ENCODE assay signal across 23 cellular contexts in genomic region chr1:36303244-36303643, GRCh38. TPM values are rescaled to one million over a fixed set of nuclear protein-coding genes. Genes with fewer than 3 reads are reported as not detected.
DNase-seq lines count a peak whose midpoint lies in the region; ATAC-seq and TF ChIP-seq lines count a peak whose summit lies in the region.
"Had no signal": no experiment of that assay in that cellular context is flagged by ENCODE, and none has a peak within 500 bp of the region (broad histone marks: within the 10 kb centered on the region; RNA-seq: fewer than 3 reads in every experiment).

No MANE protein-coding gene starts in this region.

- H3K4me1 Mint-ChIP-seq in activated CD4-positive, alpha-beta T cell treated with anti-CD3 and anti-CD28 coated beads, Interleukin-2, amount 10 ng/mL, durations not matched to agents 24 days and 14 days: peaks cover 51% of the 10 kb centered on the region
- peaks cover 60% of the 10 kb centered on the region for H3K4me1 Mint-ChIP-seq in activated naive CD8-positive, alpha-beta T cell treated with anti-CD3 and anti-CD28 coated beads for 36 hours
- peaks cover 23% of the 10 kb centered on the region for H3K4me1 Mint-ChIP-seq in neural crest cell

- no peak for TF ChIP-seq CTCF in HEK293 (tag by site-specific recombination; IDR thresholded peaks at IDR 0.05)
- TF ChIP-seq CTCF in neural crest cell (conservative IDR thresholded peaks at IDR 0.05): no peak

- H3K4me3 Mint-ChIP-seq in activated CD4-positive, alpha-beta T cell treated with anti-CD3 and anti-CD28 coated beads, Interleukin-2, amount 10 ng/mL, durations not matched to agents 24 days and 14 days: no peak overlapping the region
- H3K4me3 Mint-ChIP-seq in activated naive CD8-positive, alpha-beta T cell treated with anti-CD3 and anti-CD28 coated beads for 36 hours: no peak overlapping the region
- H3K4me3 Mint-ChIP-seq in neural crest cell: peak overlapping the region; percentile 75
- H3K4me3 Mint-ChIP-seq: GM23338, neural progenitor cell, T-cell had no signal

- H3K27ac Mint-ChIP-seq in activated CD4-positive, alpha-beta T cell treated with anti-CD3 and anti-CD28 coated beads, Interleukin-2, amount 10 ng/mL, durations not matched to agents 24 days and 14 days: peak overlapping the region; percentile 79
- H3K27ac Mint-ChIP-seq in activated naive CD8-positive, alpha-beta T cell treated with anti-CD3 and anti-CD28 coated beads for 36 hours: peak overlapping the region; percentile 74
- H3K27ac Mint-ChIP-seq in neural crest cell (ENCODE audit: unreplicated experiment): no peak overlapping the region
- H3K27ac Mint-ChIP-seq: GM23338, neural progenitor cell had no signal

- H3K27me3 Mint-ChIP-seq in activated CD4-positive, alpha-beta T cell treated with anti-CD3 and anti-CD28 coated beads, Interleukin-2, amount 10 ng/mL, durations not matched to agents 24 days and 14 days: no peaks in the 10 kb centered on the region
- no peaks in the 10 kb centered on the region for H3K27me3 Mint-ChIP-seq in activated naive CD8-positive, alpha-beta T cell treated with anti-CD3 and anti-CD28 coated beads for 36 hours
- H3K27me3 Mint-ChIP-seq in neural crest cell (ENCODE audit: low read depth): peaks cover 3% of the 10 kb centered on the region
- H3K27me3 Mint-ChIP-seq: T-cell had no signal

- intact Hi-C loops in activated CD4-positive, alpha-beta T cell treated with anti-CD3 and anti-CD28 coated beads, Interleukin-2, amount 10 ng/mL, durations not matched to agents 24 days and 14 days (cut with micrococcal nuclease): no loop called here
- intact Hi-C loops in cardiac septum (cut with DNase I): loop anchor here (10.0 kb wide), 1 partner anchor 122 kb away; no protein-coding TSS in a partner anchor

- H3K9me3 ChIP-seq in HEK293 (ENCODE audit: control insufficient read depth, insufficient read depth, low read depth, low read length): no peaks in the 10 kb centered on the region
- H3K9me3 ChIP-seq: SJCRH30, upper lobe of left lung had no signal

- peaks cover 16 to 78% of the 10 kb centered on the region in 2 experiments; a peak in 2 of 3 replicates for H3K36me3 ChIP-seq in HEK293 (ENCODE audit: control insufficient read depth in 2 of 2, insufficient read depth in 1 of 2, low read length in 2 of 2)

- DNase-seq in activated CD4-positive, alpha-beta T cell treated with anti-CD3 and anti-CD28 coated beads, Interleukin-2, amount 10 ng/mL, durations not matched to agents 24 days and 14 days: no peak
- no peak for DNase-seq in activated CD4-positive, alpha-beta T cell treated with anti-CD3 and anti-CD28 coated beads for 1 hour
- DNase-seq in activated naive CD8-positive, alpha-beta T cell treated with anti-CD3 and anti-CD28 coated beads for 36 hours: no peak
- DNase-seq in neural crest cell (ENCODE audit: low read depth, low spot score) (no peak), cardiac septum (ENCODE audit: low spot score) (no peak)
- DNase-seq: activated CD4-positive, alpha-beta T cell treated with anti-CD3 and anti-CD28 coated beads for 48 hours; activated CD8-positive, alpha-beta memory T cell treated with anti-CD3 and anti-CD28 coated beads, Interleukin-2, amount 50 U/mL, for 4 hours; cerebellar nuclear complex; GF-D8; NCI-H1436 treated with DMSO at 0.1 percent for 48 hours; NCI-H524 treated with DMSO at 0.1 percent for 48 hours; SJCRH30; T-cell had no signal

- POLR2A ChIA-PET in HEK293 (lab: Yijun Ruan, JAX): interaction anchor here (0.7 kb wide), 1 partner anchor 18 kb away, joined by 4 read pairs; no protein-coding TSS in a partner anchor

- H3K9me3 Mint-ChIP-seq in activated CD4-positive, alpha-beta T cell treated with anti-CD3 and anti-CD28 coated beads, Interleukin-2, amount 10 ng/mL, durations not matched to agents 24 days and 14 days: no peaks in the 10 kb centered on the region
- H3K9me3 Mint-ChIP-seq in activated naive CD8-positive, alpha-beta T cell treated with anti-CD3 and anti-CD28 coated beads for 36 hours: no peaks in the 10 kb centered on the region
- H3K9me3 Mint-ChIP-seq in neural crest cell: no peaks in the 10 kb centered on the region
- H3K9me3 Mint-ChIP-seq: GM23338, neural progenitor cell, T-cell had no signal

- H3K4me3 ChIP-seq in HEK293 (ENCODE audit: low read depth, low read length): no peak overlapping the region
- H3K4me3 ChIP-seq: GM23338, lung, neural progenitor cell, SJCRH30, upper lobe of left lung had no signal

- H3K36me3 Mint-ChIP-seq in activated CD4-positive, alpha-beta T cell treated with anti-CD3 and anti-CD28 coated beads, Interleukin-2, amount 10 ng/mL, durations not matched to agents 24 days and 14 days (ENCODE audit: low read depth): peaks cover 56% of the 10 kb centered on the region
- peaks cover 49% of the 10 kb centered on the region for H3K36me3 Mint-ChIP-seq in activated naive CD8-positive, alpha-beta T cell treated with anti-CD3 and anti-CD28 coated beads for 36 hours
- H3K36me3 Mint-ChIP-seq in neural crest cell (ENCODE audit: low read depth): peaks cover 21% of the 10 kb centered on the region

- no peaks in the 10 kb centered on the region for H3K4me1 ChIP-seq in HEK293 (ENCODE audit: control insufficient read depth, insufficient read depth, low read length)
- H3K4me1 ChIP-seq: SJCRH30 had no signal

- no peak overlapping the region for H3K27ac ChIP-seq in HEK293 (ENCODE audit: extremely low read depth, low read depth, low read length)
- H3K27ac ChIP-seq: KMS-11, neural progenitor cell, SJCRH30, upper lobe of left lung had no signal

- CTCF ChIA-PET in HEK293 (lab: Yijun Ruan, JAX): interaction anchor here (0.9 to 2.4 kb wide), 4 partner anchors 17 to 168 kb away, joined by 3 to 7 read pairs (median 6); no protein-coding TSS in a partner anchor

- no peak for ATAC-seq in HG03520 (IDR thresholded peaks at IDR 0.05; ENCODE audit: unreplicated experiment)
- ATAC-seq in GM19328 (IDR thresholded peaks at IDR 0.05; ENCODE audit: unreplicated experiment): no peak
- ATAC-seq: GM23338, sciatic nerve, T-cell had no signal

TF ChIP-seq in HEK293, 187 proteins besides CTCF, POLR2A, EP300 and RAD21:
- TF ChIP-seq PRDM10 (tag by site-specific recombination; IDR thresholded peaks at IDR 0.05) (no peak), ZNF366 (tag by site-specific recombination; conservative IDR thresholded peaks at IDR 0.05) (no peak), ZNF664 (tag by site-specific recombination; IDR thresholded peaks at IDR 0.05) (peak; percentile 98), ZNF274 (IDR thresholded peaks at IDR 0.05; ENCODE audit: low read length) (no peak), ZNF274 (tag by site-specific recombination; IDR thresholded peaks at IDR 0.05; ENCODE audit: borderline replicate concordance) (no peak), SP7 (tag by site-specific recombination; IDR thresholded peaks at IDR 0.05) (peak; percentile 94), ZBTB6 (tag by site-specific recombination; IDR thresholded peaks at IDR 0.05) (no peak), ZNF404 (tag by site-specific recombination; IDR thresholded peaks at IDR 0.05) (no peak)

RNA-seq across cellular contexts. Expression of gene SH3D21, which starts 2.9 kb away (rescaled TPM):
- total RNA-seq in activated CD4-positive, alpha-beta T cell treated with anti-CD3 and anti-CD28 coated beads, Interleukin-2, amount 10 ng/mL, durations not matched to agents 24 days and 14 days: 17.0 and 19.4 TPM in 2 replicates
- total RNA-seq in activated naive CD8-positive, alpha-beta T cell treated with anti-CD3 and anti-CD28 coated beads for 36 hours: 1 to 10 TPM; 9.3 to 9.4 TPM
- total RNA-seq in neural crest cell (5.4 and 5.9 TPM in 2 replicates), cardiac septum (3.3 TPM)
- total RNA-seq: A172 had no signal

RNA-seq across cellular contexts. Expression of gene EVA1B, which starts 20.2 kb away (rescaled TPM):
- 7.5 and 9.0 TPM in 2 replicates for total RNA-seq in activated CD4-positive, alpha-beta T cell treated with anti-CD3 and anti-CD28 coated beads, Interleukin-2, amount 10 ng/mL, durations not matched to agents 24 days and 14 days
- total RNA-seq in activated naive CD8-positive, alpha-beta T cell treated with anti-CD3 and anti-CD28 coated beads for 36 hours: 1 to 10 TPM; 5.3 to 6.3 TPM
- 24.8 and 28.5 TPM in 2 replicates for total RNA-seq in neural crest cell
- 11.3 TPM for total RNA-seq in cardiac septum
